ENCODE assay signal across 2 cellular contexts in the genomic region with DNA sequence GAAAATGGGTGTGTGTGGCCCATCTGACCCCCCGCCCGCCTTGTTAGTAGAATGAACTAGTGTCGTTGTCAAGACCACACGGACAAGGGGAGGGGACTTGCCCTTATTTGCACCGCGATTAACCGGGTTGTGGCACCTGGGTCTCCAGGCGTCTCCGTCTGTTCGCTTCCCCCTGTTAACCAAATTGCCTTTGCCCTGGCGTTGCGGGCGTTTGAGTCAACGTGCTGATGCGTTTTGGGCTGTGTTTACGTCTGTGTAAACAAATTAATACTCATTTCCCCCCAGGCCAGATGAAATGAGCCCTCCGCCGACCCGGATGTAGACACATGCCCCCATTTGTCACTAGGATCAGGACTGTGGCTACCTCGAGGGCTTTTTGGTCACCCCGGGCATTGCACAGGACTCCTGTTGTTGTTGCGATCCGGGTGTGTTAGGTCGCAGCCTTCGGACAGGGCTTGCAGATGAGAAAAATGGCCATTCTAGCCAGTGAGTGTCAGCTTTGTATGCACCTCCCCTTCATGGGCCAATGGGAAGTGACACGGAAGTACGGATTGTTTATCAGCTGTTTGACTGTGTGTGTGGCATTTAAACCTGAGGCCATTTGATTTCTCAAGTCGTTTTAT.
A peak's percentile ranks its signal among the peaks of the same experiment; 100 is the strongest.
TF ChIP-seq lines count a peak whose summit lies in the region.

No MANE protein-coding gene starts in this region.

TF ChIP-seq in HEK293, 187 proteins besides CTCF, POLR2A, EP300 and RAD21 (continued from another document):
- TF ChIP-seq PRDM10 (tag by site-specific recombination; IDR thresholded peaks at IDR 0.05) (peak; percentile 96), SP3 (tag by site-specific recombination; IDR thresholded peaks at IDR 0.05) (peak; percentile 28; the same call in 1 of the 2 replicates), SP2 (tag by site-specific recombination; IDR thresholded peaks at IDR 0.05) (peak; percentile 78), ZNF335 (tag by site-specific recombination; conservative IDR thresholded peaks at IDR 0.05) (peak; percentile 88), KLF10 (tag by site-specific recombination; IDR thresholded peaks at IDR 0.05) (peak; percentile 43; the same call in 1 of the 2 replicates), ZBTB20 (tag by site-specific recombination; IDR thresholded peaks at IDR 0.05) (0 out of 2 replicates have a peak, but pooled peaks have one; percentile 28)
- TF ChIP-seq, protein P1, sequence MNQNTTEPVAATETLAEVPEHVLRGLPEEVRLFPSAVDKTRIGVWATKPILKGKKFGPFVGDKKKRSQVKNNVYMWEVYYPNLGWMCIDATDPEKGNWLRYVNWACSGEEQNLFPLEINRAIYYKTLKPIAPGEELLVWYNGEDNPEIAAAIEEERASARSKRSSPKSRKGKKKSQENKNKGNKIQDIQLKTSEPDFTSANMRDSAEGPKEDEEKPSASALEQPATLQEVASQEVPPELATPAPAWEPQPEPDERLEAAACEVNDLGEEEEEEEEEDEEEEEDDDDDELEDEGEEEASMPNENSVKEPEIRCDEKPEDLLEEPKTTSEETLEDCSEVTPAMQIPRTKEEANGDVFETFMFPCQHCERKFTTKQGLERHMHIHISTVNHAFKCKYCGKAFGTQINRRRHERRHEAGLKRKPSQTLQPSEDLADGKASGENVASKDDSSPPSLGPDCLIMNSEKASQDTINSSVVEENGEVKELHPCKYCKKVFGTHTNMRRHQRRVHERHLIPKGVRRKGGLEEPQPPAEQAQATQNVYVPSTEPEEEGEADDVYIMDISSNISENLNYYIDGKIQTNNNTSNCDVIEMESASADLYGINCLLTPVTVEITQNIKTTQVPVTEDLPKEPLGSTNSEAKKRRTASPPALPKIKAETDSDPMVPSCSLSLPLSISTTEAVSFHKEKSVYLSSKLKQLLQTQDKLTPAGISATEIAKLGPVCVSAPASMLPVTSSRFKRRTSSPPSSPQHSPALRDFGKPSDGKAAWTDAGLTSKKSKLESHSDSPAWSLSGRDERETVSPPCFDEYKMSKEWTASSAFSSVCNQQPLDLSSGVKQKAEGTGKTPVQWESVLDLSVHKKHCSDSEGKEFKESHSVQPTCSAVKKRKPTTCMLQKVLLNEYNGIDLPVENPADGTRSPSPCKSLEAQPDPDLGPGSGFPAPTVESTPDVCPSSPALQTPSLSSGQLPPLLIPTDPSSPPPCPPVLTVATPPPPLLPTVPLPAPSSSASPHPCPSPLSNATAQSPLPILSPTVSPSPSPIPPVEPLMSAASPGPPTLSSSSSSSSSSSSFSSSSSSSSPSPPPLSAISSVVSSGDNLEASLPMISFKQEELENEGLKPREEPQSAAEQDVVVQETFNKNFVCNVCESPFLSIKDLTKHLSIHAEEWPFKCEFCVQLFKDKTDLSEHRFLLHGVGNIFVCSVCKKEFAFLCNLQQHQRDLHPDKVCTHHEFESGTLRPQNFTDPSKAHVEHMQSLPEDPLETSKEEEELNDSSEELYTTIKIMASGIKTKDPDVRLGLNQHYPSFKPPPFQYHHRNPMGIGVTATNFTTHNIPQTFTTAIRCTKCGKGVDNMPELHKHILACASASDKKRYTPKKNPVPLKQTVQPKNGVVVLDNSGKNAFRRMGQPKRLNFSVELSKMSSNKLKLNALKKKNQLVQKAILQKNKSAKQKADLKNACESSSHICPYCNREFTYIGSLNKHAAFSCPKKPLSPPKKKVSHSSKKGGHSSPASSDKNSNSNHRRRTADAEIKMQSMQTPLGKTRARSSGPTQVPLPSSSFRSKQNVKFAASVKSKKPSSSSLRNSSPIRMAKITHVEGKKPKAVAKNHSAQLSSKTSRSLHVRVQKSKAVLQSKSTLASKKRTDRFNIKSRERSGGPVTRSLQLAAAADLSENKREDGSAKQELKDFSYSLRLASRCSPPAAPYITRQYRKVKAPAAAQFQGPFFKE (tag by site-specific recombination; IDR thresholded peaks at IDR 0.05; ENCODE audit: borderline replicate concordance): no peak

TF ChIP-seq in SK-N-SH treated with all-trans-retinoic acid at 6 μM for 48 hours, 23 proteins besides CTCF, POLR2A, EP300 and RAD21 (continued from another document):
- TF ChIP-seq, protein P2, sequence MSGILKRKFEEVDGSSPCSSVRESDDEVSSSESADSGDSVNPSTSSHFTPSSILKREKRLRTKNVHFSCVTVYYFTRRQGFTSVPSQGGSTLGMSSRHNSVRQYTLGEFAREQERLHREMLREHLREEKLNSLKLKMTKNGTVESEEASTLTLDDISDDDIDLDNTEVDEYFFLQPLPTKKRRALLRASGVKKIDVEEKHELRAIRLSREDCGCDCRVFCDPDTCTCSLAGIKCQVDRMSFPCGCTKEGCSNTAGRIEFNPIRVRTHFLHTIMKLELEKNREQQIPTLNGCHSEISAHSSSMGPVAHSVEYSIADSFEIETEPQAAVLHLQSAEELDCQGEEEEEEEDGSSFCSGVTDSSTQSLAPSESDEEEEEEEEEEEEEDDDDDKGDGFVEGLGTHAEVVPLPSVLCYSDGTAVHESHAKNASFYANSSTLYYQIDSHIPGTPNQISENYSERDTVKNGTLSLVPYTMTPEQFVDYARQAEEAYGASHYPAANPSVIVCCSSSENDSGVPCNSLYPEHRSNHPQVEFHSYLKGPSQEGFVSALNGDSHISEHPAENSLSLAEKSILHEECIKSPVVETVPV (CRISPR knock-in tag; IDR thresholded peaks at IDR 0.05): no peak
- TF ChIP-seq ESRRG (CRISPR knock-in tag; IDR thresholded peaks at IDR 0.05) (no peak), ZNF70 (CRISPR knock-in tag; IDR thresholded peaks at IDR 0.05) (no peak), TOX (CRISPR knock-in tag; IDR thresholded peaks at IDR 0.05; ENCODE audit: borderline replicate concordance) (no peak), PATZ1 (CRISPR knock-in tag; IDR thresholded peaks at IDR 0.05; ENCODE audit: borderline replicate concordance) (no peak), GLIS3 (CRISPR knock-in tag; IDR thresholded peaks at IDR 0.05) (no peak), POU6F1 (CRISPR knock-in tag; IDR thresholded peaks at IDR 0.05; ENCODE audit: borderline replicate concordance, low read depth) (no peak), TSHZ2 (CRISPR knock-in tag; IDR thresholded peaks at IDR 0.05) (no peak), BACH2 (CRISPR knock-in tag; IDR thresholded peaks at IDR 0.05; ENCODE audit: borderline replicate concordance) (no peak), RARB (CRISPR knock-in tag; IDR thresholded peaks at IDR 0.05) (no peak), ZFP3 (CRISPR knock-in tag; IDR thresholded peaks at IDR 0.05) (no peak)
